ENCODE assay signal across 15 cellular contexts in genomic region chr4:15116509-15117079, GRCh38.
"Had no signal": no experiment of that assay in that cellular context is flagged by ENCODE, and none has a peak within 500 bp of the region (broad histone marks: within the 10 kb centered on the region; RNA-seq: fewer than 3 reads in every experiment).

No MANE protein-coding gene starts in this region.

- H3K4me3 Mint-ChIP-seq: natural killer cell, neural progenitor cell, type B pancreatic cell had no signal

- DNase-seq: caudate nucleus; colonic mucosa; dermis blood vessel endothelial cell; head of caudate nucleus; mammary epithelial cell; natural killer cell; occipital lobe; retina; sigmoid colon; stimulated activated CD4-positive, alpha-beta T cell treated with anti-CD3 and anti-CD28 coated beads, Interleukin-12 subunit alpha, Interleukin-12 subunit beta, amount 100 ng/mL, for 4 hours; stimulated activated naive CD4-positive, alpha-beta T cell treated with Interleukin-2 at 50 U/mL for 16 hours; thyroid gland had no signal

- H3K4me1 Mint-ChIP-seq: natural killer cell had no signal

- FAIRE-seq: urothelium cell line had no signal

- ATAC-seq: natural killer cell had no signal

- H3K27ac Mint-ChIP-seq: natural killer cell, neural progenitor cell, type B pancreatic cell had no signal

- H3K36me3 Mint-ChIP-seq: neural progenitor cell had no signal
